21 cellular contexts compared by ENCODE assay signal in genomic region chr4:33073811-33074210, GRCh38.
DNase-seq lines count a peak whose midpoint lies in the region; ATAC-seq and TF ChIP-seq lines count a peak whose summit lies in the region.
"Had no signal": no experiment of that assay in that cellular context is flagged by ENCODE, and none has a peak within 500 bp of the region (broad histone marks: within the 10 kb centered on the region; RNA-seq: fewer than 3 reads in every experiment).

No MANE protein-coding gene starts in this region.

- no peaks in the 10 kb centered on the region for H3K9me3 ChIP-seq in cardiac muscle cell (ENCODE audit: low read depth)
- H3K9me3 ChIP-seq: upper lobe of left lung had no signal

- peak overlapping the region; percentile 2 for H3K27ac ChIP-seq in cardiac muscle cell
- H3K27ac ChIP-seq: 22Rv1, epithelial cell of prostate, upper lobe of left lung had no signal

- TF ChIP-seq CTCF in cardiac muscle cell (IDR thresholded peaks at IDR 0.05; ENCODE audit: low read depth, low read length) (no peak), choroid plexus epithelial cell (conservative IDR thresholded peaks at IDR 0.05; ENCODE audit: low read depth, low read length) (no peak)

- no peaks in the 10 kb centered on the region for H3K27me3 ChIP-seq in cardiac muscle cell
- H3K27me3 ChIP-seq: upper lobe of left lung had no signal

- no peak for TF ChIP-seq POLR2A in erythroblast (IDR thresholded peaks at IDR 0.05; ENCODE audit: low read length)

- no peak for ATAC-seq in Right ventricle myocardium superior (ENCODE audit: poor library complexity)
- ATAC-seq in GM21786 (IDR thresholded peaks at IDR 0.05; ENCODE audit: unreplicated experiment): no peak
- ATAC-seq in GM18867 (IDR thresholded peaks at IDR 0.05; ENCODE audit: unreplicated experiment): no peak
- ATAC-seq: left lobe of liver; stimulated activated naive CD8-positive, alpha-beta T cell treated with anti-CD3 and anti-CD28 coated beads, Interleukin-15, amount 100 ng/mL, for 72 hours had no signal

- intact Hi-C loops in Right ventricle myocardium superior (cut with DNase I): no loop called here

- H3K4me3 ChIP-seq in cardiac muscle cell: no peak overlapping the region
- H3K4me3 ChIP-seq in choroid plexus epithelial cell (ENCODE audit: low read depth, low read length): no peak overlapping the region
- H3K4me3 ChIP-seq: upper lobe of left lung had no signal

- H3K4me1 ChIP-seq in cardiac muscle cell (ENCODE audit: low read depth): peaks cover 17% of the 10 kb centered on the region
- H3K4me1 ChIP-seq: upper lobe of left lung had no signal

- no peaks in the 10 kb centered on the region for H3K36me3 ChIP-seq in cardiac muscle cell
- H3K36me3 ChIP-seq: upper lobe of left lung had no signal

- DNase-seq in cardiac muscle cell (ENCODE audit: low read depth in 1 of 2, low spot score in 1 of 2) (peak; percentile 56 to 87), Right ventricle myocardium superior (no peak), choroid plexus epithelial cell (ENCODE audit: low read depth) (peak; percentile 85), kidney glomerular epithelial cell (lab: John Stamatoyannopoulos, UW) (peak; percentile 68), erythroblast (lab: John Stamatoyannopoulos, UW) (no peak), NCI-H187 (lab: John Stamatoyannopoulos, UW) (no peak)
- DNase-seq: activated CD4-positive, CD25-positive, alpha-beta regulatory T cell treated with anti-CD3 and anti-CD28 coated beads, Interleukin-2, amount 50 U/mL, for 72 hours; activated effector memory CD4-positive, alpha-beta T cell treated with Interleukin-2 at 50 U/mL for 16 hours; aorta; CD4-positive, alpha-beta T cell; cortex of kidney; DMS79 treated with DMSO at 0.1 percent for 48 hours; GOT3; SHP77 treated with DMSO at 0.1 percent for 48 hours; stimulated activated naive CD8-positive, alpha-beta T cell treated with anti-CD3 and anti-CD28 coated beads, Interleukin-15, amount 100 ng/mL, for 72 hours; upper lobe of left lung had no signal

Comparison
In these comparisons a context has a peak if more than half of its experiments do, and no peak if none do; other contexts are left out.
1. DNase-seq: peak in cardiac muscle cell (2 of 2), choroid plexus epithelial cell (single experiment) and kidney glomerular epithelial cell (single experiment); none in Right ventricle myocardium superior (single experiment), erythroblast (0 of 2) and NCI-H187 (0 of 2).